ENCODE assay signal across 10 cellular contexts in the genomic region with DNA sequence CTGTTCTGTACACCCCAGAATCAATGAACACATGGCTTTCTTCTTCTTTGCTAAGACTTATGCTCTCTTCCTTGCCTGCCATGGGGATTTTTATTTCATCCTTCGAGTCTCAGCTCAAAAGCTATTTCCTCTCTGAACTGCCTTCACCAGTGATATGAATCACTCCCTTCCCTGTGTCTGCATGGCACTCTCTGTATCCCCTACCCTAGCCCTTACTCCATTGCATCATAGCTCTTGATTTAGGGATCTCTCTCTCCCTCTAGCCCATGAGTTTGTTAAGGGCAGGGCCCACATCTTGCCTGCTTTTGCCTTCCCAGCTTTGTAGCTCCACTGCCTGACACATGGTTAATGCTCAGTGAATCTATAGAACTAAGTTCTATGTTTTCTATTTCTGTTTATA. TPM values are rescaled to one million over a fixed set of nuclear protein-coding genes. Genes with fewer than 3 reads are reported as not detected.
A peak's percentile ranks its signal among the peaks of the same experiment; 100 is the strongest.
DNase-seq lines count a peak whose midpoint lies in the region; TF ChIP-seq lines count a peak whose summit lies in the region.
"Had no signal": no experiment of that assay in that cellular context is flagged by ENCODE, and none has a peak within 500 bp of the region (broad histone marks: within the 10 kb centered on the region; RNA-seq: fewer than 3 reads in every experiment).

No MANE protein-coding gene starts in this region.

- peak overlapping the region; percentile 79 for H3K27ac ChIP-seq in neutrophil

- no peak for TF ChIP-seq CTCF in GM12865 (IDR thresholded peaks at IDR 0.05; ENCODE audit: insufficient read depth, low read depth, low read length, missing control alignments)
- TF ChIP-seq CTCF in cardiac fibroblast (IDR thresholded peaks at IDR 0.05; ENCODE audit: low read depth, low read length): no peak
- TF ChIP-seq CTCF in neutrophil (IDR thresholded peaks at IDR 0.05): no peak

- H3K4me3 ChIP-seq in GM12865 (ENCODE audit: low read depth, low read length) (peak overlapping the region; percentile 7; the same call in 1 of the 2 replicates), cardiac fibroblast (replicated peaks in 1 of 2; ENCODE audit: low read depth in 2 of 2, low read length in 2 of 2) (no peak overlapping the region), neutrophil (ENCODE audit: low read depth in 1 of 2, low read length in 1 of 2) (no peak overlapping the region)

- intact Hi-C loops in cardiac septum (cut with DNase I): no loop called here

- H3K27me3 ChIP-seq in neutrophil: no peaks in the 10 kb centered on the region

- H3K4me1 ChIP-seq in neutrophil (ENCODE audit: control insufficient read depth in 1 of 2, insufficient read depth in 1 of 2, low read depth in 1 of 2, low read length in 1 of 2): peaks cover 46 to 59% of the 10 kb centered on the region in 2 experiments

- H3K9me3 ChIP-seq in neutrophil: no peaks in the 10 kb centered on the region

- DNase-seq in GM12865 (ENCODE audit: low read depth) (peak; percentile 15), NCI-H226 (peak; percentile 23), cardiac fibroblast (ENCODE audit: low read depth in 2 of 2) (peak; percentile 54 to 59), NCI-H748 (lab: John Stamatoyannopoulos, UW; ENCODE audit: unreplicated experiment) (no peak), cardiac septum (ENCODE audit: low spot score) (no peak), KG1 (lab: John Stamatoyannopoulos, UW) (no peak)
- DNase-seq: erythroblast, GDM1, NCI-H446 treated with DMSO at 0.1 percent for 48 hours had no signal

- no peaks in the 10 kb centered on the region for H3K36me3 ChIP-seq in neutrophil

RNA-seq across cellular contexts. Expression of a gene that starts 34.9 kb away (rescaled TPM):
- 3.8 TPM for total RNA-seq in cardiac septum

Comparison
In these comparisons a context has a peak if more than half of its experiments do, and no peak if none do; other contexts are left out.
1. DNase-seq: peak in GM12865 (single experiment), NCI-H226 (single experiment) and cardiac fibroblast (2 of 2); none in NCI-H748 (single experiment), cardiac septum (single experiment) and KG1 (single experiment).